Comparison of ENCODE assay signal across 8 cellular contexts in genomic region chr17:30969989-30970680, GRCh38. TPM values are rescaled to one million over a fixed set of nuclear protein-coding genes. Genes with fewer than 3 reads are reported as not detected.
DNase-seq lines count a peak whose midpoint lies in the region; ATAC-seq and TF ChIP-seq lines count a peak whose summit lies in the region.

No MANE protein-coding gene starts in this region.

- POLR2A ChIA-PET in Panc1 (lab: Charles Lee), result no interaction called here

- DNase-seq in activated CD4-positive, alpha-beta T cell treated with anti-CD3 and anti-CD28 coated beads for 48 hours, result peak; percentile 31
- no peak for DNase-seq in activated CD4-positive, alpha-beta T cell treated with anti-CD3 and anti-CD28 coated beads for 1 hour
- no peak for DNase-seq in Panc1 (ENCODE audit: low read depth, low spot score)
- peak; percentile 18 for DNase-seq in choroid plexus epithelial cell (ENCODE audit: low read depth)
- peak; percentile 41 for DNase-seq in medulla oblongata (ENCODE audit: extremely low spot score)
- DNase-seq in tibial nerve (ENCODE audit: low spot score in 2 of 2), result no peak
- no peak for DNase-seq in EL

- no peak for TF ChIP-seq EP300 in tibial nerve (IDR thresholded peaks at IDR 0.05)

- H3K4me3 ChIP-seq in Panc1 (ENCODE audit: low read depth in 2 of 2, low read length in 2 of 2), result peak overlapping the region; percentile 62 to 97
- peak overlapping the region; percentile 72 for H3K4me3 ChIP-seq in choroid plexus epithelial cell (ENCODE audit: low read depth, low read length)
- H3K4me3 ChIP-seq in tibial nerve, result peak overlapping the region; percentile 47 to 94 (median 90)

- no peaks in the 10 kb centered on the region for H3K36me3 ChIP-seq in Panc1 (ENCODE audit: control insufficient read depth, insufficient read depth, low read length)
- peaks cover 0 to 13% (median 0%) of the 10 kb centered on the region in 3 donors for H3K36me3 ChIP-seq in tibial nerve

- intact Hi-C loops in Panc1 (cut with micrococcal nuclease; ENCODE audit: unreplicated experiment), result loop anchor here (2.0 to 5.0 kb wide), 2 partner anchors 19 to 63 kb away; partner anchors contain the start of gene TEFM

- CTCF ChIA-PET in Panc1 (lab: Charles Lee), result no interaction called here

- in situ Hi-C loops in Panc1 (cut with HindIII; ENCODE audit: low pct_unique_long_range_greater_than_20kb, low sequenced_read_pairs), result no loop called here

- H3K27me3 ChIP-seq in Panc1 (ENCODE audit: control insufficient read depth, insufficient read depth, low read length) (no peaks in the 10 kb centered on the region), tibial nerve (no peaks in the 10 kb centered on the region)

- H3K4me1 ChIP-seq in Panc1 (ENCODE audit: control insufficient read depth, insufficient read depth, low read length) (peaks cover 14% of the 10 kb centered on the region; the same call in 1 of the 2 replicates), tibial nerve (peaks cover 0 to 39% (median 0%) of the 10 kb centered on the region in 4 donors)

- no peak for TF ChIP-seq POLR2A in tibial nerve (IDR thresholded peaks at IDR 0.05)

- ATAC-seq in Panc1 (peak; percentile 15), GM21825 (IDR thresholded peaks at IDR 0.05; ENCODE audit: unreplicated experiment) (no peak)

- TF ChIP-seq CTCF in Panc1 (IDR thresholded peaks at IDR 0.05), result no peak
- peak; percentile 1 for TF ChIP-seq CTCF in choroid plexus epithelial cell (conservative IDR thresholded peaks at IDR 0.05; ENCODE audit: low read depth, low read length)
- TF ChIP-seq CTCF in tibial nerve (IDR thresholded peaks at IDR 0.05), result no peak

- H3K9me3 ChIP-seq in Panc1 (ENCODE audit: control insufficient read depth, insufficient read depth, low read depth, low read length), result no peaks in the 10 kb centered on the region
- H3K9me3 ChIP-seq in tibial nerve, result no peaks in the 10 kb centered on the region

- BruUV-seq in Panc1 (replicated peaks; lab: Mats Ljungman, UMichigan), result TSS peak; percentile 95

- WGBS in tibial nerve, 2 donors, result 10 to 16% methylated on average over 23 of the region's 23 CpGs

- H3K27ac ChIP-seq in Panc1 (ENCODE audit: low read length), result peak overlapping the region; percentile 96
- H3K27ac ChIP-seq in tibial nerve, result peak overlapping the region; percentile 93 to 96 (median 94)

RNA-seq across cellular contexts. Expression of gene RNF135, which starts 0.7 kb away (rescaled TPM):
- total RNA-seq in Panc1 (2021; ENCODE audit: unreplicated experiment), result 41.8 TPM
- 38.0 TPM for polyA plus RNA-seq in Panc1 (2012; ENCODE audit: insufficient read length)
- total RNA-seq in tibial nerve, result 10 to 100 TPM; 33.3 to 78.3 (median 45.3) TPM

RNA-seq across cellular contexts. Expression of gene ADAP2, which starts 48.4 kb away (rescaled TPM):
- 2.4 TPM for total RNA-seq in Panc1 (2021; ENCODE audit: unreplicated experiment)
- polyA plus RNA-seq in Panc1 (2012; ENCODE audit: insufficient read length), result 2.5 TPM
- total RNA-seq in tibial nerve, result 10 to 100 TPM; 17.0 to 64.2 (median 30.8) TPM

Comparison
In these comparisons a context has a peak if more than half of its experiments do, and no peak if none do; other contexts are left out.
1. DNase-seq: peak in activated CD4-positive, alpha-beta T cell treated with anti-CD3 and anti-CD28 coated beads for 48 hours (single experiment), choroid plexus epithelial cell (single experiment) and medulla oblongata (single experiment); none in activated CD4-positive, alpha-beta T cell treated with anti-CD3 and anti-CD28 coated beads for 1 hour (single experiment), Panc1 (single experiment), tibial nerve (0 of 2) and EL (single experiment).
2. Peak in every context shown above with its lines, with median percentiles within 50 percentile points of each other: H3K4me3 ChIP-seq.